Comparison of ENCODE assay signal across 9 cellular contexts in the genomic region with DNA sequence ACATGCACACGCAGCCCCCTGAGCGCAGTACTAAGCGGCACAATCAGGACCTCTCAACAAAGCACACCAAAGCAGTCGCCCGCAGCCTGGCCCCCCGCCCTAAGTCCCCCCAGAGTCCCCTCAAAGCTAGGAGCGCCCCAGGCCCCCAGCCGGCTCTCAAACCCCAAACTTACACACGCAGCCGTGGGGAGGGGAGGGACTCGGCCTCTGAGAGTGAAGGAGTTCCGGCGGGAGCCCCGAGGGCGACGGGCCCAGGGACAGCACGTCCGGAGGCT. TPM values are rescaled to one million over a fixed set of nuclear protein-coding genes. Genes with fewer than 3 reads are reported as not detected.
DNase-seq lines count a peak whose midpoint lies in the region; ATAC-seq, FAIRE-seq and TF ChIP-seq lines count a peak whose summit lies in the region.
"Had no signal": no experiment of that assay in that cellular context is flagged by ENCODE, and none has a peak within 500 bp of the region (broad histone marks: within the 10 kb centered on the region; RNA-seq: fewer than 3 reads in every experiment).

No MANE protein-coding gene starts in this region.

- no peak for TF ChIP-seq CTCF in H9 (conservative IDR thresholded peaks at IDR 0.05)
- no peak for TF ChIP-seq CTCF in activated B cell treated with CpG ODN at 0.5 μM for 24 hours (IDR thresholded peaks at IDR 0.05)

- no peak overlapping the region for H2AFZ ChIP-seq in H9 (ENCODE audit: low read length)

- H3K36me3 ChIP-seq in iPS DF 6.9 (ENCODE audit: control insufficient read depth, insufficient read depth, low read length) = no peaks in the 10 kb centered on the region
- no peaks in the 10 kb centered on the region for H3K36me3 ChIP-seq in small intestine (ENCODE audit: control insufficient read depth in 2 of 2, insufficient read depth in 2 of 2, low read length in 2 of 2)

- no peak overlapping the region for H2BK20ac ChIP-seq in H9 (ENCODE audit: low read depth, low read length, poor library complexity, severe bottlenecking)

- no peaks in the 10 kb centered on the region for H3K79me2 ChIP-seq in H9 (ENCODE audit: insufficient read depth, low read length)

- H3K9me3 Mint-ChIP-seq in H9 = peaks cover 2 to 3% of the 10 kb centered on the region in 2 experiments; a peak in 2 of 5 replicates
- no peaks in the 10 kb centered on the region for H3K9me3 Mint-ChIP-seq in activated B cell treated with CpG ODN at 0.5 μM for 24 hours

- H3K4me3 Mint-ChIP-seq in H9 (peak overlapping the region; percentile 58 to 81), activated B cell treated with CpG ODN at 0.5 μM for 24 hours (peak overlapping the region; percentile 80)

- intact Hi-C loops in activated B cell treated with CpG ODN at 0.5 μM for 24 hours (cut with micrococcal nuclease) = no loop called here

- CTCF ChIA-PET in activated B cell treated with CpG ODN at 0.5 μM for 24 hours (lab: Charles Lee) = no interaction called here

- no peak overlapping the region for H2AK5ac ChIP-seq in H9 (ENCODE audit: insufficient read length, low read length)

- H3K27ac Mint-ChIP-seq in H9 = no peak overlapping the region
- H3K27ac Mint-ChIP-seq in activated B cell treated with CpG ODN at 0.5 μM for 24 hours = no peak overlapping the region

- no peak for FAIRE-seq in small intestine (lab: Jason Lieb, UNC)
- FAIRE-seq: colon had no signal

- H2BK12ac ChIP-seq in H9 (ENCODE audit: insufficient read length, low read depth, low read length) = no peak overlapping the region

- no peak overlapping the region for H3T11ph ChIP-seq in H9 (ENCODE audit: low read length)

- H3K27me3 ChIP-seq in H9 (ENCODE audit: insufficient read depth, low read length) (peaks cover 88% of the 10 kb centered on the region), iPS DF 6.9 (ENCODE audit: control insufficient read depth, insufficient read depth, low read length) (peaks cover 92% of the 10 kb centered on the region), small intestine (ENCODE audit: control insufficient read depth in 2 of 2, insufficient read depth in 2 of 2, low read length in 2 of 2) (peaks cover 29 to 72% of the 10 kb centered on the region in 2 donors)

- no CpG with 5 or more reads among the region's 18 CpGs for WGBS in H9 (ENCODE audit: extremely low coverage, insufficient read length, low lambda C conversion rate)
- no CpG with 5 or more reads among the region's 18 CpGs for WGBS in iPS DF 6.9 (ENCODE audit: insufficient coverage, insufficient read length)
- WGBS in small intestine, 3 donors = 1 to 3% (median 2%) methylated on average over 15 to 18 of the region's 18 CpGs

- H3K36me3 Mint-ChIP-seq in H9 (ENCODE audit: insufficient read depth in 1 of 3, low read depth in 3 of 3) (no peaks in the 10 kb centered on the region; a peak in 1 of 7 replicates), activated B cell treated with CpG ODN at 0.5 μM for 24 hours (ENCODE audit: low read depth) (no peaks in the 10 kb centered on the region)

- H3K4me1 Mint-ChIP-seq in H9 (peaks cover 52 to 70% of the 10 kb centered on the region in 2 experiments), activated B cell treated with CpG ODN at 0.5 μM for 24 hours (peaks cover 57% of the 10 kb centered on the region)

- H2BK120ac ChIP-seq in H9 (ENCODE audit: low read depth, low read length, poor library complexity, severe bottlenecking) = no peak overlapping the region

- H3K27me3 Mint-ChIP-seq in H9 (ENCODE audit: low read depth) (peaks cover 99% of the 10 kb centered on the region), activated B cell treated with CpG ODN at 0.5 μM for 24 hours (peaks cover 59% of the 10 kb centered on the region)

- no peak overlapping the region for H2BK15ac ChIP-seq in H9 (ENCODE audit: low read depth, low read length)

- ATAC-seq in activated B cell treated with CpG ODN at 0.5 μM for 24 hours (ENCODE audit: low read depth) (no peak), HG03025 (IDR thresholded peaks at IDR 0.05; ENCODE audit: low FRiP score, unreplicated experiment) (no peak)

- no peak overlapping the region for H3K23ac ChIP-seq in H9 (ENCODE audit: insufficient read length, low read depth, low read length)

- peaks cover 25% of the 10 kb centered on the region for H3K23me2 ChIP-seq in H9 (ENCODE audit: insufficient read length, low read depth, low read length, poor library complexity, severe bottlenecking)

- no peak overlapping the region for H3K27ac ChIP-seq in H9 (ENCODE audit: insufficient read length, low read depth, low read length)
- H3K27ac ChIP-seq in iPS DF 6.9 (ENCODE audit: low read length) = no peak overlapping the region
- H3K27ac ChIP-seq in small intestine (ENCODE audit: low read depth in 1 of 2, low read length in 1 of 2) = peak overlapping the region in 1 of 2 donors; percentile 44

- peaks cover 7% of the 10 kb centered on the region for H4K20me1 ChIP-seq in H9 (ENCODE audit: control insufficient read depth, insufficient read depth, insufficient read length)

- DNase-seq in H9 (no peak), activated B cell treated with CpG ODN at 0.5 μM for 24 hours (no peak), iPS DF 6.9 (ENCODE audit: low read depth, low spot score) (no peak), small intestine (no peak), SHP77 treated with DMSO at 0.1 percent for 48 hours (lab: John Stamatoyannopoulos, UW) (no peak), germinal center (ENCODE audit: low spot score) (no peak), GDM1 (lab: John Stamatoyannopoulos, UW) (no peak)

- no peak overlapping the region for H2BK5ac ChIP-seq in H9 (ENCODE audit: insufficient read length, low read length)

- no peak overlapping the region for H3K9ac ChIP-seq in H9 (ENCODE audit: extremely low read depth, insufficient read length, low read length)

- H4K91ac ChIP-seq in H9 (ENCODE audit: insufficient read length, low read depth, low read length) = no peak overlapping the region

- H3K56ac ChIP-seq in H9 (ENCODE audit: insufficient read length, low read depth, low read length) = no peak overlapping the region

- H3K9me3 ChIP-seq in H9 (ENCODE audit: control insufficient read depth, low read depth, low read length) (no peaks in the 10 kb centered on the region), iPS DF 6.9 (ENCODE audit: control insufficient read depth, insufficient read depth, low read length) (no peaks in the 10 kb centered on the region), small intestine (ENCODE audit: control insufficient read depth, low read depth) (no peaks in the 10 kb centered on the region)

- no peak overlapping the region for H3K14ac ChIP-seq in H9 (ENCODE audit: insufficient read depth, low read length)

- H3K4ac ChIP-seq in H9 (ENCODE audit: low read depth, low read length) = no peak overlapping the region

- H3K4me1 ChIP-seq in H9 (ENCODE audit: insufficient read depth, low read length) (peaks cover 2% of the 10 kb centered on the region; the same call in 1 of the 2 replicates), iPS DF 6.9 (ENCODE audit: control insufficient read depth, insufficient read depth, low read length) (peaks cover 16% of the 10 kb centered on the region), small intestine (ENCODE audit: control insufficient read depth in 2 of 2, insufficient read depth in 1 of 2, low read depth in 1 of 2, low read length in 1 of 2) (peaks cover 0 to 12% of the 10 kb centered on the region in 2 donors)

- no peaks in the 10 kb centered on the region for H3K79me1 ChIP-seq in H9 (ENCODE audit: insufficient read depth, low read depth, low read length, poor library complexity, severe bottlenecking)

- H4K8ac ChIP-seq in H9 (replicated peaks; ENCODE audit: insufficient read length, low read depth, low read length) = no peak overlapping the region

- peak overlapping the region; percentile 35 for H3K4me2 ChIP-seq in H9 (ENCODE audit: insufficient read depth, insufficient read length, low read length)

- POLR2A ChIA-PET in activated B cell treated with CpG ODN at 0.5 μM for 24 hours (lab: Charles Lee) = no interaction called here

- no peak overlapping the region for H3K18ac ChIP-seq in H9 (ENCODE audit: insufficient read length, low read depth, low read length)

- peak overlapping the region; percentile 0; the same call in 1 of the 2 replicates for H3K4me3 ChIP-seq in iPS DF 6.9 (ENCODE audit: low read length)
- H3K4me3 ChIP-seq in small intestine (ENCODE audit: low read depth in 1 of 2, low read length in 2 of 2) = peak overlapping the region; percentile 41 to 44

- H4K5ac ChIP-seq in H9 (ENCODE audit: insufficient read length, low read depth, low read length) = no peak overlapping the region

RNA-seq across cellular contexts. Expression of a gene that starts 5.5 kb away (rescaled TPM):
- total RNA-seq in H9 (2021) (1.9 and 2.7 TPM in 2 replicates), activated B cell treated with CpG ODN at 0.5 μM for 24 hours (not detected in 2 replicates)
- polyA plus RNA-seq in small intestine = 10 to 100 TPM in 1 of 3 donors, 1 to 10 TPM in 1, under 1 TPM in 1; 0.67 to 15.2 (median 1.1) TPM

RNA-seq across cellular contexts. Expression of a gene that starts 20.8 kb away (rescaled TPM):
- total RNA-seq in H9 (2021) (not detected in 2 replicates), activated B cell treated with CpG ODN at 0.5 μM for 24 hours (not detected in 2 replicates)
- polyA plus RNA-seq in small intestine = not detected
